In the genomic region with DNA sequence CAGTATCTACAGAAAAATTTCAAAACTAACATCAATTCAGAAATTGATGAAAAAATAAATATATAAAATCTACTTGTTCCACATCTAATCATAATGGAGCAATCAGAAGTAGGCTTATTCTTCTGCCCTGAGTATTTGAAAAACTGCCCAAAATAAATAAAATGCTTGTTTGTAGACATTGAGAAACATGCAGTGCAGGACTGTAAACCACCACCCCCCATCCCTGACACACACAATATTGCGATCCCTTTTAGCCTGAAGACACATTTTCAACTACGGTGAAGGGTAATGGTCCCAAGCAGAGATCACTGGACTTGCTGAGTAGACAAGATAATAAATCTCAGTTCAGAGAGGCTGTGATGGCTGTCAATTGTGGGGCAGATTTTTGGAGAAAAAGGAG, we compare ENCODE assay signal across 21 cellular contexts.
"Had no signal": no experiment of that assay in that cellular context is flagged by ENCODE, and none has a peak within 500 bp of the region (broad histone marks: within the 10 kb centered on the region; RNA-seq: fewer than 3 reads in every experiment).

No MANE protein-coding gene starts in this region.

- FAIRE-seq: colon, endothelial cell of umbilical vein had no signal

- DNase-seq: colonic mucosa; cortex of kidney; dermis blood vessel endothelial cell; dorsolateral prefrontal cortex; effector CD4-positive, alpha-beta T cell; effector CD8-positive, alpha-beta T cell; effector memory CD4-positive, alpha-beta T cell; effector memory CD8-positive, alpha-beta T cell; endodermal cell; erythroblast; esophagus squamous epithelium; foreskin fibroblast; foreskin keratinocyte; foreskin melanocyte; gastrocnemius medialis; glutamatergic neuron; head of caudate nucleus; heart left ventricle; heart right ventricle had no signal
